12 cellular contexts compared by ENCODE assay signal in the genomic region with DNA sequence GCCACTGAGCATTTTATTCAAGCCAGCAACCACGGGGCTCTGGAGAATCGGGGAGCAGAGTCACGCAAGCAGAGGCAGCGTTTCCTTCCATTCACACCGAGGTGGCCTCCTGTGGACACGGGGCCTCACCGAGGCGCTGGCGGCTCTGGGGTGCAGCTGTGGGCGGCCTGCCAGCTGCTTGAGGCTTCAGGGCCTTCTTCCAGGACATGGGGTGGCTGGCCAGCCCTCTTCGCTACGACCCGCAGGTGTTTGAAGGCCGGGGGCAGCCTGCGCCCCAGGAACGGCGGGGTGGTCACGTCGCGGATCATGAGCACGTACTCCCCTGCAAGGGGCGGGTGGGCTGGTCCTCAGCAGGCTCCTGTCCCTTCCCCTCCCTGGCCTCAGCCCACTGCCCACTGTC.
DNase-seq lines count a peak whose midpoint lies in the region; FAIRE-seq and TF ChIP-seq lines count a peak whose summit lies in the region.
"Had no signal": no experiment of that assay in that cellular context is flagged by ENCODE, and none has a peak within 500 bp of the region (broad histone marks: within the 10 kb centered on the region; RNA-seq: fewer than 3 reads in every experiment).

No MANE protein-coding gene starts in this region.

- H3K79me1 ChIP-seq in neuronal stem cell (ENCODE audit: low read depth, low read length): peaks cover 2% of the 10 kb centered on the region

- H3K9me3 ChIP-seq in adipocyte (ENCODE audit: control insufficient read depth, low read length): no peaks in the 10 kb centered on the region
- peaks cover 0 to 3% of the 10 kb centered on the region in 2 donors for H3K9me3 ChIP-seq in esophagus (ENCODE audit: control insufficient read depth in 2 of 2, insufficient read depth in 1 of 2, low read depth in 1 of 2, low read length in 1 of 2)
- no peaks in the 10 kb centered on the region for H3K9me3 ChIP-seq in neuronal stem cell (replicated peaks in 1 of 2; ENCODE audit: control insufficient read depth in 2 of 2, insufficient read depth in 1 of 2, low read depth in 1 of 2, low read length in 2 of 2)
- H3K9me3 ChIP-seq in tibial artery: no peaks in the 10 kb centered on the region
- H3K9me3 ChIP-seq: BE2C had no signal

- DNase-seq in adipocyte (ENCODE audit: low read depth) (no peak), neuronal stem cell (ENCODE audit: low spot score) (no peak), tibial artery (no peak), GM12891 (ENCODE audit: insufficient read length, low spot score) (no peak), retina (no peak), NCI-H187 treated with DMSO at 0.1 percent for 48 hours (lab: John Stamatoyannopoulos, UW) (no peak)
- DNase-seq: activated CD8-positive, alpha-beta T cell treated with anti-CD3 and anti-CD28 coated beads for 36 hours; BE2C; DMS153; NCI-H510A treated with DMSO at 0.1 percent for 48 hours had no signal

- peak overlapping the region; percentile 99 for H2BK12ac ChIP-seq in neuronal stem cell (ENCODE audit: low read length)

- peak overlapping the region; percentile 71 for H3K14ac ChIP-seq in neuronal stem cell (ENCODE audit: low read length)

- peak overlapping the region; percentile 99 for H2BK15ac ChIP-seq in neuronal stem cell (ENCODE audit: low read length)

- no peaks in the 10 kb centered on the region for H3K36me3 ChIP-seq in adipocyte (ENCODE audit: control insufficient read depth, insufficient read depth, low read length, severe bottlenecking)
- no peaks in the 10 kb centered on the region for H3K36me3 ChIP-seq in esophagus (ENCODE audit: control insufficient read depth in 2 of 2, insufficient read depth in 2 of 2, low read length in 1 of 2)
- no peaks in the 10 kb centered on the region for H3K36me3 ChIP-seq in neuronal stem cell (replicated peaks in 1 of 2; ENCODE audit: control insufficient read depth in 2 of 2, insufficient read depth in 2 of 2, low read length in 2 of 2)
- H3K36me3 ChIP-seq in tibial artery: no peaks in the 10 kb centered on the region
- H3K36me3 ChIP-seq: BE2C had no signal

- H2AFZ ChIP-seq in neuronal stem cell (ENCODE audit: low read length): peak overlapping the region; percentile 92

- peak overlapping the region; percentile 80 for H3K23ac ChIP-seq in neuronal stem cell (ENCODE audit: low read depth, low read length, poor library complexity)

- peak overlapping the region; percentile 38 for H3K4ac ChIP-seq in neuronal stem cell (ENCODE audit: low read length)

- H4K91ac ChIP-seq in neuronal stem cell (ENCODE audit: low read depth, low read length, poor library complexity): no peak overlapping the region

- H4K8ac ChIP-seq in neuronal stem cell (ENCODE audit: low read depth, low read length): peak overlapping the region; percentile 65

- TF ChIP-seq CTCF in tibial artery (IDR thresholded peaks at IDR 0.05): no peak

- intact Hi-C loops in tibial artery (cut with DNase I; ENCODE audit: low total_unique reads): no loop called here

- H3K4me1 ChIP-seq in adipocyte (ENCODE audit: control insufficient read depth, insufficient read depth, low read length) (peaks cover 27% of the 10 kb centered on the region), esophagus (ENCODE audit: control insufficient read depth in 2 of 2, insufficient read depth in 2 of 2, low read length in 1 of 2) (peaks cover 5 to 13% of the 10 kb centered on the region in 2 donors), neuronal stem cell (ENCODE audit: control insufficient read depth in 2 of 2, insufficient read depth in 1 of 2, low read depth in 1 of 2, low read length in 2 of 2) (peaks cover 38 to 69% of the 10 kb centered on the region in 2 donors), tibial artery (peaks cover 9 to 82% (median 64%) of the 10 kb centered on the region in 4 donors)
- H3K4me1 ChIP-seq: BE2C had no signal

- no peak for FAIRE-seq in GM12891 (lab: Jason Lieb, UNC)
- FAIRE-seq: urothelium cell line had no signal

- peak overlapping the region; percentile 99 for H3K18ac ChIP-seq in neuronal stem cell (ENCODE audit: low read length)

- H3K9ac ChIP-seq in adipocyte (ENCODE audit: low read length) (peak overlapping the region; percentile 83), neuronal stem cell (ENCODE audit: low read depth, low read length, poor library complexity) (peak overlapping the region; percentile 54)

- peak overlapping the region; percentile 53 for H2BK5ac ChIP-seq in neuronal stem cell (ENCODE audit: low read length)

- H2BK120ac ChIP-seq in neuronal stem cell (ENCODE audit: low read depth, low read length): peak overlapping the region; percentile 83

- no peak for TF ChIP-seq POLR2A in GM12891 (IDR thresholded peaks at IDR 0.05; ENCODE audit: low read depth, low read length)

- peak overlapping the region; percentile 100 for H2AK5ac ChIP-seq in neuronal stem cell (ENCODE audit: low read depth, low read length)

- H3K27me3 ChIP-seq in adipocyte (replicated peaks; ENCODE audit: control insufficient read depth, insufficient read depth, low read length) (no peaks in the 10 kb centered on the region), esophagus (ENCODE audit: control insufficient read depth in 1 of 2, insufficient read depth in 2 of 2, low read length in 2 of 2) (no peaks in the 10 kb centered on the region), neuronal stem cell (ENCODE audit: control insufficient read depth in 3 of 3, insufficient read depth in 3 of 3, low read depth in 1 of 3, low read length in 3 of 3) (peaks cover 0 to 8% (median 3%) of the 10 kb centered on the region in 3 experiments), tibial artery (no peaks in the 10 kb centered on the region)
- H3K27me3 ChIP-seq: BE2C had no signal

- peak overlapping the region; percentile 18 for H3K4me2 ChIP-seq in neuronal stem cell (ENCODE audit: insufficient read depth, low read length, poor library complexity, severe bottlenecking)

- 42 to 49% methylated on average over 13 to 22 of the region's 22 CpGs for whole genome bisulfite sequencing in esophagus, 2 donors
- no CpG with 5 or more reads among the region's 22 CpGs for WGBS in neuronal stem cell (ENCODE audit: extremely low coverage in 2 of 2, insufficient read length in 2 of 2, insufficient replicate concordance in 1 of 2), 2 donors

- no peak overlapping the region for H3K4me3 ChIP-seq in adipocyte (ENCODE audit: low read length)
- no peak overlapping the region for H3K4me3 ChIP-seq in esophagus (ENCODE audit: low read depth in 1 of 2, low read length in 2 of 2)
- no peak overlapping the region for H3K4me3 ChIP-seq in neuronal stem cell (ENCODE audit: low read length in 2 of 2)
- no peak overlapping the region for H3K4me3 ChIP-seq in tibial artery

- H3K27ac ChIP-seq in esophagus (ENCODE audit: low read depth in 2 of 2, low read length in 1 of 2) (peak overlapping the region; percentile 47 to 56), neuronal stem cell (replicated peaks; ENCODE audit: low read length) (peak overlapping the region; percentile 36), tibial artery (peak overlapping the region; percentile 90 to 93)

TF ChIP-seq in GM12891, 5 proteins besides CTCF, POLR2A, EP300 and RAD21:
- TF ChIP-seq TAF1 (IDR thresholded peaks at IDR 0.05; ENCODE audit: low read depth, low read length) (no peak), SPI1 (IDR thresholded peaks at IDR 0.05; ENCODE audit: low read depth, low read length) (no peak), POLR2AphosphoS5 (IDR thresholded peaks at IDR 0.05; ENCODE audit: low read depth, low read length) (no peak), POU2F2 (IDR thresholded peaks at IDR 0.05; ENCODE audit: low read depth, low read length) (no peak), PAX5 (IDR thresholded peaks at IDR 0.05; ENCODE audit: insufficient read depth, low read length, severe bottlenecking) (no peak)

Comparison
In these comparisons a context has a peak if more than half of its experiments do, and no peak if none do; other contexts are left out.
1. H3K27ac ChIP-seq: peak in every context shown above with its lines; median percentile 92 in tibial artery; 52 in esophagus; 36 in neuronal stem cell.